ENCODE assay signal across 24 cellular contexts in the genomic region with DNA sequence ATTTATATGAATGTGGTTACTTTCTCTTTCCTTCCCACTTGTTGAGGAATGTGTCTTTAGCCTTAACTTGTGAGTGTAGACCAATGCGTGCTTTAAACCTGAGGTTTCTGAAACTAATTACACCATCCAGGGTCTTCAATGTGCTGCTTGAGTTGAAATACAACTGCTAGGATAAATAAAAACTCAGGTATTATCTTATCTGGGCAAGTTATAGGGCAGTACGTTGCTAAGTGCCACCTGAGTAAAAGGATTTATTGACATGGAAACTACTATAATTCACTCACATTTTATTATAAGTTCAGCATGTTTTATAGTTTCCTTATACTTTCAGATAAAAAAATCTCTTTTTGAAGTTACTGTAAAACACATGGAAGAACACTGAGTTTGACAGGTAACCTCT.
"Had no signal": no experiment of that assay in that cellular context is flagged by ENCODE, and none has a peak within 500 bp of the region (broad histone marks: within the 10 kb centered on the region; RNA-seq: fewer than 3 reads in every experiment).

No MANE protein-coding gene starts in this region.

- H3K9me3 ChIP-seq: testis, thyroid gland, upper lobe of right lung, uterus had no signal

- H3K4me3 ChIP-seq: stomach, suprapubic skin, testis, thoracic aorta, thyroid gland, tibial artery, tibial nerve, transverse colon, upper lobe of left lung, upper lobe of right lung, uterus, vagina had no signal

- DNase-seq: stimulated activated CD4-positive, alpha-beta T cell treated with anti-CD3 and anti-CD28 coated beads, Interleukin-2, amount 100 ng/mL, for 48 hours; stimulated activated CD4-positive, alpha-beta T cell treated with anti-CD3 and anti-CD28 coated beads, Interleukin-4, amount 100 ng/mL, for 1 hour; stimulated activated CD4-positive, alpha-beta T cell treated with anti-CD3 and anti-CD28 coated beads, Interleukin-4, amount 100 ng/mL, for 24 hours; stimulated activated CD4-positive, alpha-beta T cell treated with anti-CD3 and anti-CD28 coated beads, Interleukin-4, amount 100 ng/mL, for 4 hours; stimulated activated CD8-positive, alpha-beta memory T cell treated with anti-CD3 and anti-CD28 coated beads, Interleukin-4, amount 100 ng/mL, for 48 hours; stimulated activated naive B cell treated with anti-CD40 and anti-IgM and Interleukin-4, amounts not matched to agents 10 μg/mL and 1 μg/mL and 100 μg/mL, for 72 hours; stimulated activated naive CD4-positive, alpha-beta T cell; stimulated activated naive CD4-positive, alpha-beta T cell treated with Interleukin-2 at 50 U/mL for 16 hours; stimulated activated naive CD8-positive, alpha-beta T cell treated with anti-CD3 and anti-CD28 coated beads, Interleukin-15, amount 100 ng/mL, for 72 hours; stimulated activated naive CD8-positive, alpha-beta T cell treated with anti-CD3 and anti-CD28 coated beads, Interleukin-15, Interleukin-2, amounts not matched to agents 100 U/mL and 50 U/mL, for 24 hours; stomach; substantia nigra; testis; thyroid gland; tibial artery; transverse colon; trophoblast cell; upper lobe of left lung; upper lobe of right lung; uterus had no signal

- ATAC-seq: stimulated activated naive B cell treated with anti-CD40 and anti-IgM and Interleukin-4, amounts not matched to agents 10 μg/mL and 1 μg/mL and 100 μg/mL, for 72 hours; stimulated activated naive CD8-positive, alpha-beta T cell treated with anti-CD3 and anti-CD28 coated beads, Interleukin-15, amount 100 ng/mL, for 72 hours; stimulated activated naive CD8-positive, alpha-beta T cell treated with anti-CD3 and anti-CD28 coated beads, Interleukin-15, Interleukin-2, amounts not matched to agents 100 U/mL and 50 U/mL, for 24 hours had no signal

- H3K4me1 ChIP-seq: stomach, suprapubic skin, testis, thyroid gland, tibial artery, tibial nerve, transverse colon, upper lobe of left lung, upper lobe of right lung, uterus, vagina had no signal

- H3K36me3 ChIP-seq: stomach, suprapubic skin, thoracic aorta, thyroid gland, tibial artery, tibial nerve, transverse colon, upper lobe of left lung, upper lobe of right lung, uterus, vagina had no signal
